In genomic region chr6:124073820-124074587, GRCh38 we compare ENCODE assay signal across 30 cellular contexts.
DNase-seq lines count a peak whose midpoint lies in the region; ATAC-seq and TF ChIP-seq lines count a peak whose summit lies in the region.
"Had no signal": no experiment of that assay in that cellular context is flagged by ENCODE, and none has a peak within 500 bp of the region (broad histone marks: within the 10 kb centered on the region; RNA-seq: fewer than 3 reads in every experiment).

No MANE protein-coding gene starts in this region.

- no peaks in the 10 kb centered on the region for H3K9me3 Mint-ChIP-seq in endodermal cell

- no peak for TF ChIP-seq CTCF in endodermal cell (conservative IDR thresholded peaks at IDR 0.05)
- TF ChIP-seq CTCF in neural cell (IDR thresholded peaks at IDR 0.05; ENCODE audit: poor library complexity, severe bottlenecking): no peak

- ATAC-seq in HG03135 (IDR thresholded peaks at IDR 0.05; ENCODE audit: unreplicated experiment): no peak
- ATAC-seq: activated CD8-positive, alpha-beta T cell treated with anti-CD3 and anti-CD28 coated beads, Interleukin-2, amount 10 ng/mL, durations not matched to agents 7 days and 5 days; effector memory CD8-positive, alpha-beta T cell; heart right ventricle had no signal

- peak overlapping the region; percentile 5; the same call in 1 of the 2 replicates for H3K4me2 ChIP-seq in BLaER1
- H3K4me2 ChIP-seq in neural cell (ENCODE audit: low read length): no peak overlapping the region
- H3K4me2 ChIP-seq: KMS-11, smooth muscle cell had no signal

- no peak overlapping the region for H3K4me3 ChIP-seq in BLaER1
- no peak overlapping the region for H3K4me3 ChIP-seq in endodermal cell (ENCODE audit: low read length)
- peak overlapping the region; percentile 17 for H3K4me3 ChIP-seq in neural cell (ENCODE audit: low read length)
- H3K4me3 ChIP-seq: BLaER1 treated with 17β-estradiol and CSF1 and Interleukin-3, amounts not matched to agents 10 nM and 100 nM; colonic mucosa; heart right ventricle; SK-N-MC; smooth muscle cell; tibial artery had no signal

- H3K36me3 ChIP-seq in BLaER1 (no peaks in the 10 kb centered on the region), endodermal cell (ENCODE audit: control insufficient read depth, insufficient read depth, low read length) (no peaks in the 10 kb centered on the region), neural cell (ENCODE audit: insufficient read depth, low read length) (no peaks in the 10 kb centered on the region)
- H3K36me3 ChIP-seq: BLaER1 treated with 17β-estradiol and CSF1 and Interleukin-3, amounts not matched to agents 10 nM and 100 nM; colonic mucosa; heart right ventricle; tibial artery had no signal

- no peak overlapping the region for H3K4me3 Mint-ChIP-seq in endodermal cell
- H3K4me3 Mint-ChIP-seq: activated CD8-positive, alpha-beta T cell treated with anti-CD3 and anti-CD28 coated beads, Interleukin-2, amount 10 ng/mL, durations not matched to agents 7 days and 5 days; activated naive CD8-positive, alpha-beta T cell; effector memory CD8-positive, alpha-beta T cell; HFFc6; naive B cell had no signal

- H3K4me1 ChIP-seq in BLaER1 (peaks cover 55% of the 10 kb centered on the region), endodermal cell (ENCODE audit: control insufficient read depth, insufficient read depth, low read length) (no peaks in the 10 kb centered on the region)
- H3K4me1 ChIP-seq: colonic mucosa, heart right ventricle, tibial artery had no signal

- peaks cover 2% of the 10 kb centered on the region for H3K27me3 Mint-ChIP-seq in endodermal cell (ENCODE audit: insufficient read depth)
- H3K27me3 Mint-ChIP-seq: activated naive CD8-positive, alpha-beta T cell; effector memory CD8-positive, alpha-beta T cell; naive B cell had no signal

- H3K9me2 ChIP-seq in neural cell (ENCODE audit: insufficient read depth, low read length): no peaks in the 10 kb centered on the region

- no peaks in the 10 kb centered on the region for H3K36me3 Mint-ChIP-seq in endodermal cell (ENCODE audit: low read depth)
- H3K36me3 Mint-ChIP-seq: activated naive CD8-positive, alpha-beta T cell; naive B cell had no signal

- no peak for TF ChIP-seq RAD21 in neural cell (conservative IDR thresholded peaks at IDR 0.05)

- H3F3A ChIP-seq in neural cell (ENCODE audit: insufficient read depth, low read length, poor library complexity, severe bottlenecking): no peaks in the 10 kb centered on the region

- DNase-seq in LHCN-M2 (ENCODE audit: low read depth) (peak; percentile 32), endodermal cell (no peak), AG20443 (ENCODE audit: low spot score) (no peak), NCI-H1436 treated with DMSO at 0.1 percent for 48 hours (lab: John Stamatoyannopoulos, UW) (no peak)
- DNase-seq: activated CD4-positive, alpha-beta T cell treated with anti-CD3 and anti-CD28 coated beads for 1 hour; activated CD8-positive, alpha-beta T cell treated with anti-CD3 and anti-CD28 coated beads, Interleukin-2, amount 10 ng/mL, durations not matched to agents 7 days and 5 days; activated effector memory CD4-positive, alpha-beta T cell treated with Interleukin-2 at 50 U/mL for 16 hours; activated T-cell treated with anti-CD3 and anti-CD28 coated beads for 4 hours; anterior cingulate cortex; colonic mucosa; effector memory CD8-positive, alpha-beta T cell; GF-D8; heart right ventricle; HFFc6; left cardiac atrium; mammary epithelial cell; naive B cell; NCI-H1694; NCI-H226; retina; stimulated activated CD4-positive, alpha-beta T cell treated with anti-CD3 and anti-CD28 coated beads, Interleukin-1b, Interleukin-23, amount 100 ng/mL, for 48 hours; tibial artery had no signal

- TF ChIP-seq EP300 in neural cell (conservative IDR thresholded peaks at IDR 0.05; ENCODE audit: poor library complexity, severe bottlenecking): no peak

- no peaks in the 10 kb centered on the region for H3K27me3 ChIP-seq in BLaER1
- no peaks in the 10 kb centered on the region for H3K27me3 ChIP-seq in endodermal cell (ENCODE audit: control insufficient read depth, insufficient read depth, low read length, poor library complexity, severe bottlenecking)
- no peaks in the 10 kb centered on the region for H3K27me3 ChIP-seq in neural cell (ENCODE audit: insufficient read depth, low read depth, low read length)
- H3K27me3 ChIP-seq: BLaER1 treated with 17β-estradiol and CSF1 and Interleukin-3, amounts not matched to agents 10 nM and 100 nM; colonic mucosa; heart right ventricle; tibial artery had no signal

- 81 to 90% methylated on average over 6 of the region's 6 CpGs for WGBS in endodermal cell (ENCODE audit: insufficient coverage in 1 of 2, insufficient read length in 1 of 2), 2 experiments

- no peak overlapping the region for H2AFZ ChIP-seq in neural cell (ENCODE audit: low read depth, low read length)

- H3K79me2 ChIP-seq in neural cell (replicated peaks; ENCODE audit: insufficient read depth, low read length): no peaks in the 10 kb centered on the region

- H4K20me1 ChIP-seq in BLaER1 (no peaks in the 10 kb centered on the region), neural cell (ENCODE audit: insufficient read depth) (no peaks in the 10 kb centered on the region)
- H4K20me1 ChIP-seq: BLaER1 treated with 17β-estradiol and CSF1 and Interleukin-3, amounts not matched to agents 10 nM and 100 nM had no signal

- no peak overlapping the region for H3K27ac Mint-ChIP-seq in endodermal cell
- H3K27ac Mint-ChIP-seq: activated CD8-positive, alpha-beta T cell treated with anti-CD3 and anti-CD28 coated beads, Interleukin-2, amount 10 ng/mL, durations not matched to agents 7 days and 5 days; activated naive CD8-positive, alpha-beta T cell; effector memory CD8-positive, alpha-beta T cell; HFFc6; naive B cell had no signal

- peaks cover 13% of the 10 kb centered on the region; the same call in 1 of the 2 replicates for H3K9me3 ChIP-seq in BLaER1
- H3K9me3 ChIP-seq in endodermal cell (ENCODE audit: control insufficient read depth, low read length): no peaks in the 10 kb centered on the region
- no peaks in the 10 kb centered on the region for H3K9me3 ChIP-seq in neural cell (ENCODE audit: low read length)
- H3K9me3 ChIP-seq: colonic mucosa, tibial artery had no signal

- no peak overlapping the region for H3K9ac ChIP-seq in BLaER1
- no peak overlapping the region for H3K9ac ChIP-seq in endodermal cell (ENCODE audit: extremely low read depth, low read length, poor library complexity, severe bottlenecking)
- no peak overlapping the region for H3K9ac ChIP-seq in neural cell (ENCODE audit: low read length)
- H3K9ac ChIP-seq: BLaER1 treated with 17β-estradiol and CSF1 and Interleukin-3, amounts not matched to agents 10 nM and 100 nM; KMS-11 had no signal

- peak overlapping the region; percentile 42; the same call in 1 of the 2 replicates for H3K27ac ChIP-seq in BLaER1
- H3K27ac ChIP-seq in endodermal cell (ENCODE audit: low read depth, low read length): peak overlapping the region; percentile 55
- H3K27ac ChIP-seq in neural cell (ENCODE audit: low read length): peak overlapping the region; percentile 22
- H3K27ac ChIP-seq: BLaER1 treated with 17β-estradiol and CSF1 and Interleukin-3, amounts not matched to agents 10 nM and 100 nM; colonic mucosa; heart right ventricle; KMS-11; SK-N-MC; tibial artery had no signal

- H3K4me1 Mint-ChIP-seq in endodermal cell: peaks cover 7% of the 10 kb centered on the region
- H3K4me1 Mint-ChIP-seq: naive B cell had no signal

TF ChIP-seq in neural cell, 6 proteins besides CTCF, POLR2A, EP300 and RAD21:
- TF ChIP-seq SMC3 (conservative IDR thresholded peaks at IDR 0.05; ENCODE audit: poor library complexity) (no peak), MXI1 (conservative IDR thresholded peaks at IDR 0.05; ENCODE audit: poor library complexity, severe bottlenecking) (no peak), REST (IDR thresholded peaks at IDR 0.05; ENCODE audit: borderline replicate concordance) (no peak), TAF1 (IDR thresholded peaks at IDR 0.05; ENCODE audit: low read depth) (no peak), EZH2 (IDR thresholded peaks at IDR 0.05; ENCODE audit: borderline replicate concordance, insufficient read depth, low read length, poor library complexity, severe bottlenecking) (no peak), POLR2AphosphoS5 (IDR thresholded peaks at IDR 0.05) (no peak)
TF ChIP-seq in neural cell: peak in this region for 0.
